In the genomic region with DNA sequence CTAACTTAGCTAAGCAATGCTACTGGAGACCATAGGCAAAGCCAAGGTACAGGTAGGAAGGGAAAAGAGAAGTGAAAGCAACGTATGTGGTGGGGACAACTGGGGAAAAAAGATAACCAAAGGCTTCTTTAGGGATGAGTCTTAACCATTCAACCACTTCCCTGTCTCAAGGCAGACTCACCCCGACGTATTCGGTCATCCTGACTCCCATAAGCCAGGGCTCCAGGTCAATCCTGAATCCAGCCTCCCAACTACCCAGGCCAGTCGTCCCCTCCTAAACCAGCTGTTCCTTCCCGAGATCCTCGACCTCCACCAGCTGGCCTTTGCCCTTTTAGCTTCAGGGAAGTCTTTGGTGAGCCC, we compare ENCODE assay signal across 8 cellular contexts. TPM values are rescaled to one million over a fixed set of nuclear protein-coding genes. Genes with fewer than 3 reads are reported as not detected.
A peak's percentile ranks its signal among the peaks of the same experiment; 100 is the strongest.
DNase-seq lines count a peak whose midpoint lies in the region; ATAC-seq lines count a peak whose summit lies in the region.

No MANE protein-coding gene starts in this region.

- DNase-seq in AG08395 (ENCODE audit: low spot score): peak; percentile 24
- DNase-seq in activated naive CD8-positive, alpha-beta T cell treated with anti-CD3 and anti-CD28 coated beads, Interleukin-2, amount 10 ng/mL, durations not matched to agents 7 days and 5 days: no peak
- DNase-seq in stimulated activated naive CD8-positive, alpha-beta T cell treated with anti-CD3 and anti-CD28 coated beads, Interleukin-15, amount 100 ng/mL, for 72 hours: no peak
- no peak for DNase-seq in GM19238 (ENCODE audit: insufficient read length, low spot score)
- no peak for DNase-seq in pons (ENCODE audit: low spot score)

- POLR2A ChIA-PET in activated naive CD8-positive, alpha-beta T cell treated with anti-CD3 and anti-CD28 coated beads, Interleukin-2, amount 10 ng/mL, durations not matched to agents 7 days and 5 days (lab: Charles Lee): interaction anchor here (0.6 to 4.7 kb wide), 17 partner anchors 9 to 361 kb away, joined by 3 to 59 read pairs (median 5); partner anchors contain the start of genes DDB2, MADD, NR1H3 and PACSIN3

- peak overlapping the region; percentile 98 for H3K27ac Mint-ChIP-seq in activated naive CD8-positive, alpha-beta T cell treated with anti-CD3 and anti-CD28 coated beads, Interleukin-2, amount 10 ng/mL, durations not matched to agents 7 days and 5 days
- H3K27ac Mint-ChIP-seq in stimulated activated naive CD8-positive, alpha-beta T cell treated with anti-CD3 and anti-CD28 coated beads, Interleukin-15, amount 100 ng/mL, for 72 hours: peak overlapping the region; percentile 99

- peak overlapping the region; percentile 98 for H3K4me3 ChIP-seq in iPS-18c (ENCODE audit: insufficient read depth, low read depth, low read length)

- no peaks in the 10 kb centered on the region for H3K9me3 ChIP-seq in iPS-18c (ENCODE audit: control insufficient read depth, insufficient read depth, low read length)

- no peaks in the 10 kb centered on the region for H3K27me3 Mint-ChIP-seq in activated naive CD8-positive, alpha-beta T cell treated with anti-CD3 and anti-CD28 coated beads, Interleukin-2, amount 10 ng/mL, durations not matched to agents 7 days and 5 days
- no peaks in the 10 kb centered on the region for H3K27me3 Mint-ChIP-seq in stimulated activated naive CD8-positive, alpha-beta T cell treated with anti-CD3 and anti-CD28 coated beads, Interleukin-15, amount 100 ng/mL, for 72 hours

- peaks cover 19% of the 10 kb centered on the region for H3K4me1 Mint-ChIP-seq in activated naive CD8-positive, alpha-beta T cell treated with anti-CD3 and anti-CD28 coated beads, Interleukin-2, amount 10 ng/mL, durations not matched to agents 7 days and 5 days
- H3K4me1 Mint-ChIP-seq in stimulated activated naive CD8-positive, alpha-beta T cell treated with anti-CD3 and anti-CD28 coated beads, Interleukin-15, amount 100 ng/mL, for 72 hours: peaks cover 21% of the 10 kb centered on the region

- peak overlapping the region; percentile 98 for H3K4me3 Mint-ChIP-seq in activated naive CD8-positive, alpha-beta T cell treated with anti-CD3 and anti-CD28 coated beads, Interleukin-2, amount 10 ng/mL, durations not matched to agents 7 days and 5 days
- H3K4me3 Mint-ChIP-seq in stimulated activated naive CD8-positive, alpha-beta T cell treated with anti-CD3 and anti-CD28 coated beads, Interleukin-15, amount 100 ng/mL, for 72 hours: peak overlapping the region; percentile 89 to 98

- no peaks in the 10 kb centered on the region for H3K9me3 Mint-ChIP-seq in activated naive CD8-positive, alpha-beta T cell treated with anti-CD3 and anti-CD28 coated beads, Interleukin-2, amount 10 ng/mL, durations not matched to agents 7 days and 5 days
- H3K9me3 Mint-ChIP-seq in stimulated activated naive CD8-positive, alpha-beta T cell treated with anti-CD3 and anti-CD28 coated beads, Interleukin-15, amount 100 ng/mL, for 72 hours: no peaks in the 10 kb centered on the region

- ATAC-seq in GM19351 (IDR thresholded peaks at IDR 0.05; ENCODE audit: unreplicated experiment) (peak; percentile 22), HG03439 (IDR thresholded peaks at IDR 0.05; ENCODE audit: unreplicated experiment) (peak; percentile 22)
- ATAC-seq in activated naive CD8-positive, alpha-beta T cell treated with anti-CD3 and anti-CD28 coated beads, Interleukin-2, amount 10 ng/mL, durations not matched to agents 7 days and 5 days (ENCODE audit: low read depth): no peak
- peak; percentile 34 for ATAC-seq in stimulated activated naive CD8-positive, alpha-beta T cell treated with anti-CD3 and anti-CD28 coated beads, Interleukin-15, amount 100 ng/mL, for 72 hours

- no peaks in the 10 kb centered on the region for H3K36me3 Mint-ChIP-seq in activated naive CD8-positive, alpha-beta T cell treated with anti-CD3 and anti-CD28 coated beads, Interleukin-2, amount 10 ng/mL, durations not matched to agents 7 days and 5 days

RNA-seq across cellular contexts. Expression of gene ACP2, which starts 0.3 kb away (rescaled TPM):
- 10 to 100 TPM; 26.5 to 31.1 TPM for total RNA-seq in activated naive CD8-positive, alpha-beta T cell treated with anti-CD3 and anti-CD28 coated beads, Interleukin-2, amount 10 ng/mL, durations not matched to agents 7 days and 5 days

RNA-seq across cellular contexts. Expression of gene NR1H3, which starts 9.5 kb away (rescaled TPM):
- total RNA-seq in activated naive CD8-positive, alpha-beta T cell treated with anti-CD3 and anti-CD28 coated beads, Interleukin-2, amount 10 ng/mL, durations not matched to agents 7 days and 5 days: 10 to 100 TPM; 11.7 to 15.1 TPM

RNA-seq across cellular contexts. Expression of gene MADD, which starts 21.6 kb away (rescaled TPM):
- 100 to 1,000 TPM; 113 to 114 TPM for total RNA-seq in activated naive CD8-positive, alpha-beta T cell treated with anti-CD3 and anti-CD28 coated beads, Interleukin-2, amount 10 ng/mL, durations not matched to agents 7 days and 5 days

RNA-seq across cellular contexts. Expression of gene DDB2, which starts 33.5 kb away (rescaled TPM):
- 100 to 1,000 TPM; 178 to 181 TPM for total RNA-seq in activated naive CD8-positive, alpha-beta T cell treated with anti-CD3 and anti-CD28 coated beads, Interleukin-2, amount 10 ng/mL, durations not matched to agents 7 days and 5 days
